In genomic region chr1:32388641-32389040, GRCh38 we compare ENCODE assay signal across 30 cellular contexts. TPM values are rescaled to one million over a fixed set of nuclear protein-coding genes. Genes with fewer than 3 reads are reported as not detected.
"Had no signal": no experiment of that assay in that cellular context is flagged by ENCODE, and none has a peak within 500 bp of the region (broad histone marks: within the 10 kb centered on the region; RNA-seq: fewer than 3 reads in every experiment).

No MANE protein-coding gene starts in this region.

- FAIRE-seq: endothelial cell of umbilical vein, keratinocyte had no signal

- H3K9me3 ChIP-seq: esophagus muscularis mucosa, heart right ventricle, suprapubic skin, transverse colon, upper lobe of right lung, uterus had no signal

- H3K27me3 ChIP-seq: esophagus muscularis mucosa, heart right ventricle, neural progenitor cell, suprapubic skin, transverse colon, upper lobe of right lung, uterus had no signal

- H3K9ac ChIP-seq: neural progenitor cell, parathyroid adenoma had no signal

- DNase-seq: dermis blood vessel endothelial cell; effector memory CD4-positive, alpha-beta T cell; foreskin melanocyte; glutamatergic neuron; heart right ventricle; hippocampal formation; immature natural killer cell; mammary epithelial cell; mesendoderm; midbrain; naive thymus-derived CD4-positive, alpha-beta T cell; stimulated activated CD4-positive, alpha-beta T cell treated with anti-CD3 and anti-CD28 coated beads, Interleukin-12 subunit alpha, Interleukin-12 subunit beta, amount 100 ng/mL, for 4 hours; stimulated activated CD4-positive, alpha-beta T cell treated with anti-CD3 and anti-CD28 coated beads, Interleukin-1b, Interleukin-23, amount 100 ng/mL, for 48 hours; stimulated activated CD4-positive, alpha-beta T cell treated with anti-CD3 and anti-CD28 coated beads, Interleukin-4, amount 100 ng/mL, for 1 hour; stimulated activated CD8-positive, alpha-beta memory T cell treated with anti-CD3 and anti-CD28 coated beads, Interleukin-4, amount 100 ng/mL, for 48 hours; stimulated activated naive CD4-positive, alpha-beta T cell; stimulated activated naive CD8-positive, alpha-beta T cell treated with anti-CD3 and anti-CD28 coated beads, Interleukin-15, amount 100 ng/mL, for 72 hours; transverse colon; upper lobe of right lung; uterus had no signal

- H3K36me3 ChIP-seq: neural progenitor cell, uterus had no signal

- H3K4me2 ChIP-seq: neural progenitor cell, smooth muscle cell had no signal

- H3K4me3 ChIP-seq: coronary artery, esophagus muscularis mucosa, heart right ventricle, neural progenitor cell, smooth muscle cell, suprapubic skin, transverse colon, upper lobe of right lung, uterus had no signal

- ATAC-seq: heart right ventricle; naive thymus-derived CD4-positive, alpha-beta T cell; sciatic nerve; stimulated activated naive CD8-positive, alpha-beta T cell treated with anti-CD3 and anti-CD28 coated beads, Interleukin-15, amount 100 ng/mL, for 72 hours; upper lobe of right lung had no signal

- H2AFZ ChIP-seq: neural progenitor cell, parathyroid adenoma had no signal

- H3K27ac ChIP-seq: coronary artery, esophagus muscularis mucosa, heart right ventricle, neural progenitor cell, parathyroid adenoma, suprapubic skin, transverse colon, upper lobe of right lung, uterus had no signal

RNA-seq across cellular contexts. Expression of gene TSSK3, which starts 26.3 kb away (rescaled TPM):
- total RNA-seq: dermis blood vessel endothelial cell, epithelial cell of proximal tubule, smooth muscle cell had no signal
